ENCODE assay signal across 24 cellular contexts in the genomic region with DNA sequence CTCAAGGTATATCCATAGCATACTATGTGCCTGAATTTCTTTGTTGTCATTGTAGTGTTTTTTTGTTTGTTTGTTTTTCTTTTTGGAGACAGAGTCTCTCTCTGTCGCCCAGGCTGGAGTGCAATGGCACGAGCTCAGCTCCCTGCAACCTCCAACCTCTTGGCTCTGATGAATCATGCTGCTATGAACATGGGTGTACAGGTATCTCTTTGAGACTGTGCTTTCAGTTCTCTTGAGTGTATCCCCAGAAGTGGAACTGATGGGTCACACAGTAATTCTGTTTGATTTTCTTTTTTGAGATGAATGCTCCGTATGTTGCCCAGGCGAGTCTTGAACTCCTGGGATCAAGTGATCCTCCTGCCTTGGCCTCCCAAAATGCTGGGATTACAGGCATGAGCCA. TPM values are rescaled to one million over a fixed set of nuclear protein-coding genes. Genes with fewer than 3 reads are reported as not detected.
DNase-seq lines count a peak whose midpoint lies in the region; ATAC-seq, FAIRE-seq and TF ChIP-seq lines count a peak whose summit lies in the region.
"Had no signal": no experiment of that assay in that cellular context is flagged by ENCODE, and none has a peak within 500 bp of the region (broad histone marks: within the 10 kb centered on the region; RNA-seq: fewer than 3 reads in every experiment).

No MANE protein-coding gene starts in this region.

- H3K36me3 Mint-ChIP-seq in activated CD4-positive, alpha-beta T cell treated with anti-CD3 and anti-CD28 coated beads for 36 hours (ENCODE audit: low read depth) = peaks cover 27% of the 10 kb centered on the region
- peaks cover 71% of the 10 kb centered on the region for H3K36me3 Mint-ChIP-seq in GM23338 (ENCODE audit: low read depth)

- H3F3A ChIP-seq in GM23338 (replicated peaks; ENCODE audit: low read depth) = peaks cover 7% of the 10 kb centered on the region; the same call in 1 of the 2 replicates

- no peaks in the 10 kb centered on the region for H3K79me2 ChIP-seq in GM23338 (replicated peaks; ENCODE audit: insufficient read depth)

- no peak for DNase-seq in activated CD4-positive, alpha-beta T cell treated with anti-CD3 and anti-CD28 coated beads for 36 hours
- DNase-seq in activated CD4-positive, alpha-beta T cell treated with anti-CD3 and anti-CD28 coated beads for 4 hours = no peak
- DNase-seq in RWPE1 (ENCODE audit: low spot score) (no peak), bronchial epithelial cell (ENCODE audit: low read depth) (peak; percentile 49), epithelial cell of esophagus (ENCODE audit: low read depth) (peak; percentile 44), NCI-H748 treated with DMSO at 0.1 percent for 48 hours (lab: John Stamatoyannopoulos, UW) (no peak), GM23338 (ENCODE audit: low spot score) (no peak)
- DNase-seq: Caco-2; CD4-positive, CD25-positive, alpha-beta regulatory T cell; CD8-positive, alpha-beta T cell; DMS153; DND-41; H9 had no signal

- H3K4me1 ChIP-seq in GM23338 (ENCODE audit: insufficient read depth) = no peaks in the 10 kb centered on the region
- H3K4me1 ChIP-seq: BLaER1, Caco-2 had no signal

- no peak for TF ChIP-seq CTCF in RWPE1 (conservative IDR thresholded peaks at IDR 0.05; ENCODE audit: low read depth)
- no peak for TF ChIP-seq CTCF in bronchial epithelial cell (IDR thresholded peaks at IDR 0.05; ENCODE audit: insufficient read depth, low read length, severe bottlenecking)
- TF ChIP-seq CTCF in epithelial cell of esophagus (IDR thresholded peaks at IDR 0.05; ENCODE audit: insufficient read depth, low read depth, low read length, missing control alignments) = no peak
- TF ChIP-seq CTCF in GM23338 (conservative IDR thresholded peaks at IDR 0.05; ENCODE audit: low read depth in 2 of 2) = no peak

- H3K4me2 ChIP-seq in GM23338 = no peak overlapping the region
- H3K4me2 ChIP-seq: BLaER1 had no signal

- H3K9me2 ChIP-seq in GM23338 (ENCODE audit: insufficient read depth) = no peaks in the 10 kb centered on the region

- peaks cover 16% of the 10 kb centered on the region for H4K20me1 ChIP-seq in GM23338 (replicated peaks; ENCODE audit: insufficient read depth)

- POLR2A ChIA-PET in activated CD4-positive, alpha-beta T cell treated with anti-CD3 and anti-CD28 coated beads for 36 hours (lab: Charles Lee) = no interaction called here
- POLR2A ChIA-PET in RWPE1 (lab: Yijun Ruan, JAX; ENCODE audit: low non-redundant PET) = no interaction called here

- no peak overlapping the region for H3K4me3 Mint-ChIP-seq in activated CD4-positive, alpha-beta T cell treated with anti-CD3 and anti-CD28 coated beads for 36 hours
- no peak overlapping the region for H3K4me3 Mint-ChIP-seq in GM23338
- H3K4me3 Mint-ChIP-seq: B cell; CD4-positive, CD25-positive, alpha-beta regulatory T cell; CD8-positive, alpha-beta T cell; H9 had no signal

- H3K36me3 ChIP-seq in bronchial epithelial cell (ENCODE audit: control insufficient read depth, insufficient read depth, low read length) (peaks cover 24% of the 10 kb centered on the region), GM23338 (ENCODE audit: insufficient read depth) (peaks cover 11% of the 10 kb centered on the region; the same call in 1 of the 2 replicates)

- H2AFZ ChIP-seq in GM23338 = no peak overlapping the region
- H2AFZ ChIP-seq: GM23248 had no signal

- H3K27ac ChIP-seq in RWPE1 = peak overlapping the region; percentile 36; the same call in 1 of the 2 replicates
- no peak overlapping the region for H3K27ac ChIP-seq in GM23338 (ENCODE audit: low read depth)
- H3K27ac ChIP-seq: 22Rv1, BLaER1, C4-2B, GM23248 had no signal

- no peaks in the 10 kb centered on the region for H3K27me3 Mint-ChIP-seq in activated CD4-positive, alpha-beta T cell treated with anti-CD3 and anti-CD28 coated beads for 36 hours
- peaks cover 3% of the 10 kb centered on the region for H3K27me3 Mint-ChIP-seq in GM23338 (ENCODE audit: insufficient read depth, low read depth, poor library complexity)
- H3K27me3 Mint-ChIP-seq: B cell; CD4-positive, CD25-positive, alpha-beta regulatory T cell had no signal

- CTCF ChIA-PET in activated CD4-positive, alpha-beta T cell treated with anti-CD3 and anti-CD28 coated beads for 36 hours (lab: Charles Lee) = interaction anchor here (1.4 kb wide), 1 partner anchor 95 kb away, joined by 3 read pairs; no protein-coding TSS in a partner anchor
- CTCF ChIA-PET in RWPE1 (lab: Yijun Ruan, JAX) = no interaction called here

- ATAC-seq in activated CD4-positive, alpha-beta T cell treated with anti-CD3 and anti-CD28 coated beads for 36 hours = peak; percentile 64
- ATAC-seq in GM18858 (IDR thresholded peaks at IDR 0.05; ENCODE audit: unreplicated experiment) (no peak), GM23338 (no peak)
- ATAC-seq: CD8-positive, alpha-beta T cell; HCT116 had no signal

- H3K9me3 Mint-ChIP-seq in activated CD4-positive, alpha-beta T cell treated with anti-CD3 and anti-CD28 coated beads for 36 hours (ENCODE audit: low read depth) = no peaks in the 10 kb centered on the region
- no peaks in the 10 kb centered on the region for H3K9me3 Mint-ChIP-seq in GM23338
- H3K9me3 Mint-ChIP-seq: CD4-positive, CD25-positive, alpha-beta regulatory T cell; CD8-positive, alpha-beta T cell; H9 had no signal

- peaks cover 2% of the 10 kb centered on the region for H3K4me1 Mint-ChIP-seq in activated CD4-positive, alpha-beta T cell treated with anti-CD3 and anti-CD28 coated beads for 36 hours
- no peaks in the 10 kb centered on the region for H3K4me1 Mint-ChIP-seq in GM23338
- H3K4me1 Mint-ChIP-seq: B cell, H9 had no signal

- H3K27me3 ChIP-seq in bronchial epithelial cell (ENCODE audit: control insufficient read depth, insufficient read depth, low read length) = no peaks in the 10 kb centered on the region
- no peaks in the 10 kb centered on the region for H3K27me3 ChIP-seq in GM23338 (ENCODE audit: insufficient read depth)
- H3K27me3 ChIP-seq: BLaER1 had no signal

- H3K4me3 ChIP-seq in bronchial epithelial cell (ENCODE audit: low read depth, low read length) (no peak overlapping the region), epithelial cell of esophagus (ENCODE audit: low read length) (no peak overlapping the region), GM23338 (no peak overlapping the region)
- H3K4me3 ChIP-seq: BLaER1, GM23248 had no signal

- FAIRE-seq in bronchial epithelial cell (lab: Jason Lieb, UNC) = no peak
- FAIRE-seq: A204.1, G401.6, GM12892, GM19239 had no signal

- H3K27ac Mint-ChIP-seq in activated CD4-positive, alpha-beta T cell treated with anti-CD3 and anti-CD28 coated beads for 36 hours = no peak overlapping the region
- no peak overlapping the region for H3K27ac Mint-ChIP-seq in GM23338
- H3K27ac Mint-ChIP-seq: B cell; CD4-positive, CD25-positive, alpha-beta regulatory T cell; CD8-positive, alpha-beta T cell; H9 had no signal

- intact Hi-C loops in activated CD4-positive, alpha-beta T cell treated with anti-CD3 and anti-CD28 coated beads for 36 hours (cut with DNase I, micrococcal nuclease) = loop anchor here in 1 of 2 experiments (5.0 kb wide), 1 partner anchor 62 kb away; no protein-coding TSS in a partner anchor

TF ChIP-seq in GM23338, 12 proteins besides CTCF, POLR2A, EP300 and RAD21 (continues in another document):
- TF ChIP-seq, protein P1, sequence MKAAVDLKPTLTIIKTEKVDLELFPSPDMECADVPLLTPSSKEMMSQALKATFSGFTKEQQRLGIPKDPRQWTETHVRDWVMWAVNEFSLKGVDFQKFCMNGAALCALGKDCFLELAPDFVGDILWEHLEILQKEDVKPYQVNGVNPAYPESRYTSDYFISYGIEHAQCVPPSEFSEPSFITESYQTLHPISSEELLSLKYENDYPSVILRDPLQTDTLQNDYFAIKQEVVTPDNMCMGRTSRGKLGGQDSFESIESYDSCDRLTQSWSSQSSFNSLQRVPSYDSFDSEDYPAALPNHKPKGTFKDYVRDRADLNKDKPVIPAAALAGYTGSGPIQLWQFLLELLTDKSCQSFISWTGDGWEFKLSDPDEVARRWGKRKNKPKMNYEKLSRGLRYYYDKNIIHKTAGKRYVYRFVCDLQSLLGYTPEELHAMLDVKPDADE (IDR thresholded peaks at IDR 0.05) = no peak

RNA-seq across cellular contexts. Expression of a gene that starts 13.7 kb away (rescaled TPM):
- 10 to 100 TPM; 10.4 to 10.6 TPM for total RNA-seq in activated CD4-positive, alpha-beta T cell treated with anti-CD3 and anti-CD28 coated beads for 36 hours
- total RNA-seq in bronchial epithelial cell = 1.3 TPM in 2 replicates
- total RNA-seq in GM23338 (2014; rRNA removed; shearing (Covaris generic)) = 5.7 and 7.3 TPM in 2 replicates
- polyA plus RNA-seq in GM23338 (2016; fragmentation: Nextera tagmentation; extraction: Ambion mirVana) = 7.3 and 7.6 TPM in 2 replicates

RNA-seq across cellular contexts. Expression of a gene that starts 16.7 kb away (rescaled TPM):
- total RNA-seq in activated CD4-positive, alpha-beta T cell treated with anti-CD3 and anti-CD28 coated beads for 36 hours = 10 to 100 TPM; 33.0 to 40.8 TPM
- 37.5 and 78.2 TPM in 2 replicates for total RNA-seq in bronchial epithelial cell
- total RNA-seq in GM23338 (2014; rRNA removed; shearing (Covaris generic)) = 95.1 and 112 TPM in 2 replicates
- 40.9 and 45.0 TPM in 2 replicates for polyA plus RNA-seq in GM23338 (2016; fragmentation: Nextera tagmentation; extraction: Ambion mirVana)

RNA-seq across cellular contexts. Expression of a gene that starts 16.8 kb away (rescaled TPM):
- total RNA-seq in activated CD4-positive, alpha-beta T cell treated with anti-CD3 and anti-CD28 coated beads for 36 hours = 100 to 1,000 TPM in 1 of 2 experiments, 10 to 100 TPM in 1; 89.8 to 104 TPM
- 19.5 and 21.6 TPM in 2 replicates for total RNA-seq in bronchial epithelial cell
- 86.5 and 102 TPM in 2 replicates for total RNA-seq in GM23338 (2014; rRNA removed; shearing (Covaris generic))
- polyA plus RNA-seq in GM23338 (2016; fragmentation: Nextera tagmentation; extraction: Ambion mirVana) = 99.3 and 109 TPM in 2 replicates

Comparison
In these comparisons a context has a peak if more than half of its experiments do, and no peak if none do; other contexts are left out.
1. DNase-seq: peak in bronchial epithelial cell (single experiment) and epithelial cell of esophagus (single experiment); none in activated CD4-positive, alpha-beta T cell treated with anti-CD3 and anti-CD28 coated beads for 36 hours (single experiment), activated CD4-positive, alpha-beta T cell treated with anti-CD3 and anti-CD28 coated beads for 4 hours (0 of 2), RWPE1 (single experiment), NCI-H748 treated with DMSO at 0.1 percent for 48 hours (single experiment) and GM23338 (single experiment).